ENCODE assay signal across 25 cellular contexts in the genomic region with DNA sequence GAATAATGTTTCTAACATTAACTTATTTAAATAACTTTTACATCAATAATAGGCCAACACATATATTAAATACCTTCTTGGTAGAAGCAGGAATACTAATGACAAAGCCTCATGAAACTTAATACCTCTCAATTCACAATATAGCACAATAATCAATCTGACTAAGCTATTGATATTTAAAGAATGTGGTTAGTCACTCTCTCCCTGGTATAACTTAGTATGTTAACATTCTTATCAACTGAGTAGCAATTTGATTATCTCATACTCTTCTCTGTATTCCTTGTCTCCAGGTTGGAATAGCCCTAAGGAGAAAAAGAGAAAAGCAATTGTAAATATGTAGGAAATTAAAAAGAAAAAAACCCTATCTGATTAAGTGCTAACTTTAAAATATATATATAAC. TPM values are rescaled to one million over a fixed set of nuclear protein-coding genes. Genes with fewer than 3 reads are reported as not detected.
A peak's percentile ranks its signal among the peaks of the same experiment; 100 is the strongest.
DNase-seq lines count a peak whose midpoint lies in the region; ATAC-seq, FAIRE-seq and TF ChIP-seq lines count a peak whose summit lies in the region.
"Had no signal": no experiment of that assay in that cellular context is flagged by ENCODE, and none has a peak within 500 bp of the region (broad histone marks: within the 10 kb centered on the region; RNA-seq: fewer than 3 reads in every experiment).

No MANE protein-coding gene starts in this region.

- no peak overlapping the region for H3K14ac ChIP-seq in mesenchymal stem cell (ENCODE audit: low read length in 2 of 2)

- POLR2A ChIA-PET in PC-3 (lab: Charles Lee; ENCODE audit: unreplicated experiment), result no interaction called here

- TF ChIP-seq CTCF in PC-3 (conservative IDR thresholded peaks at IDR 0.05; ENCODE audit: low read depth, low read length), result no peak
- no peak for TF ChIP-seq CTCF in bronchial epithelial cell (IDR thresholded peaks at IDR 0.05; ENCODE audit: insufficient read depth, low read length, severe bottlenecking)
- TF ChIP-seq CTCF in heart right ventricle (IDR thresholded peaks at IDR 0.05), result no peak

- no peaks in the 10 kb centered on the region for H3K79me2 ChIP-seq in PC-3 (ENCODE audit: low read length)

- peaks cover 1% of the 10 kb centered on the region for H3K79me1 ChIP-seq in mesenchymal stem cell (replicated peaks; ENCODE audit: low read length, poor library complexity, severe bottlenecking)

- H2BK12ac ChIP-seq in mesenchymal stem cell (ENCODE audit: low read length in 2 of 2), result no peak overlapping the region

- H3K4ac ChIP-seq in mesenchymal stem cell (ENCODE audit: low read depth in 1 of 2, low read length in 2 of 2), result no peak overlapping the region

- no peak overlapping the region for H3K23ac ChIP-seq in mesenchymal stem cell (ENCODE audit: low read length in 2 of 2)

- H2AFZ ChIP-seq in PC-3 (ENCODE audit: low read length) (no peak overlapping the region), mesenchymal stem cell (ENCODE audit: low read depth, low read length) (no peak overlapping the region)

- H2BK120ac ChIP-seq in mesenchymal stem cell (ENCODE audit: low read depth, low read length), result no peak overlapping the region

- H2BK5ac ChIP-seq in mesenchymal stem cell (ENCODE audit: low read depth, low read length, poor library complexity, severe bottlenecking), result no peak overlapping the region

- no peak overlapping the region for H2BK15ac ChIP-seq in mesenchymal stem cell (ENCODE audit: low read depth, poor library complexity, severe bottlenecking)

- H3K27me3 ChIP-seq in PC-3 (ENCODE audit: low read length) (no peaks in the 10 kb centered on the region), bronchial epithelial cell (ENCODE audit: control insufficient read depth, insufficient read depth, low read length) (no peaks in the 10 kb centered on the region), mesenchymal stem cell (ENCODE audit: control insufficient read depth in 1 of 2, insufficient read depth in 1 of 2, low read length in 2 of 2) (no peaks in the 10 kb centered on the region), heart right ventricle (no peaks in the 10 kb centered on the region)
- H3K27me3 ChIP-seq: breast epithelium, SJSA1 had no signal

- no peak for FAIRE-seq in bronchial epithelial cell (lab: Jason Lieb, UNC)
- FAIRE-seq: GM12891 had no signal

- intact Hi-C loops in PC-3 (cut with micrococcal nuclease) (no loop called here), heart right ventricle (cut with DNase I) (no loop called here)

- no peak overlapping the region for H3K9ac ChIP-seq in PC-3 (ENCODE audit: low read length)
- peak overlapping the region; percentile 45 for H3K9ac ChIP-seq in mesenchymal stem cell (ENCODE audit: low read length)

- H2AK5ac ChIP-seq in mesenchymal stem cell (ENCODE audit: low read length, severe bottlenecking), result no peak overlapping the region

- no peak overlapping the region for H3K4me3 ChIP-seq in PC-3 (ENCODE audit: low read length)
- no peak overlapping the region for H3K4me3 ChIP-seq in bronchial epithelial cell (ENCODE audit: low read depth, low read length)
- no peak overlapping the region for H3K4me3 ChIP-seq in mesenchymal stem cell (ENCODE audit: insufficient read depth in 1 of 2, low read depth in 1 of 2, low read length in 2 of 2)
- no peak overlapping the region for H3K4me3 ChIP-seq in heart right ventricle
- H3K4me3 ChIP-seq: breast epithelium, prostate gland, SJSA1, smooth muscle cell had no signal

- H3K27ac ChIP-seq in PC-3 (ENCODE audit: low read length) (no peak overlapping the region), mesenchymal stem cell (ENCODE audit: low read length, poor library complexity, severe bottlenecking) (no peak overlapping the region), heart right ventricle (no peak overlapping the region)
- H3K27ac ChIP-seq: breast epithelium, prostate gland, SJSA1, VCaP had no signal

- no peaks in the 10 kb centered on the region for H3K9me2 ChIP-seq in PC-3 (replicated peaks; ENCODE audit: low read length)

- H3K9me3 ChIP-seq in PC-3 (ENCODE audit: low read length) (no peaks in the 10 kb centered on the region), mesenchymal stem cell (ENCODE audit: control insufficient read depth, low read length) (no peaks in the 10 kb centered on the region), heart right ventricle (no peaks in the 10 kb centered on the region)
- H3K9me3 ChIP-seq: breast epithelium, prostate gland, SJSA1 had no signal

- no peak overlapping the region for H4K91ac ChIP-seq in mesenchymal stem cell (ENCODE audit: low read length)

- no peak for ATAC-seq in PC-3
- no peak for ATAC-seq in heart right ventricle
- ATAC-seq: CD8-positive, alpha-beta T cell; stimulated activated memory B cell treated with anti-CD40 and anti-IgM and Interleukin-4, amounts not matched to agents 10 μg/mL and 1 μg/mL and 100 μg/mL, for 72 hours had no signal

- no peak overlapping the region for H3K18ac ChIP-seq in mesenchymal stem cell (ENCODE audit: low read depth in 1 of 2, low read length in 2 of 2)

- no peak overlapping the region for H4K8ac ChIP-seq in mesenchymal stem cell (ENCODE audit: low read length)

- H3F3A ChIP-seq in PC-3 (ENCODE audit: low read length, unreplicated experiment), result no peaks in the 10 kb centered on the region

- no peaks in the 10 kb centered on the region for H4K20me1 ChIP-seq in PC-3 (ENCODE audit: low read length)

- H3K4me2 ChIP-seq in PC-3 (ENCODE audit: low read length) (no peak overlapping the region), mesenchymal stem cell (ENCODE audit: low read length, poor library complexity, severe bottlenecking) (no peak overlapping the region)
- H3K4me2 ChIP-seq: smooth muscle cell had no signal

- CTCF ChIA-PET in PC-3 (lab: Charles Lee), result no interaction called here

- DNase-seq in ELR (ENCODE audit: low read depth) (peak; percentile 93), PC-3 (peak; percentile 61), bronchial epithelial cell (ENCODE audit: low read depth) (peak; percentile 85), mesenchymal stem cell (peak; percentile 14), heart right ventricle (no peak), NCI-H446 treated with DMSO at 0.1 percent for 48 hours (lab: John Stamatoyannopoulos, UW) (no peak), NCI-H128 (lab: John Stamatoyannopoulos, UW; ENCODE audit: unreplicated experiment) (no peak), NCI-H187 (lab: John Stamatoyannopoulos, UW) (no peak)
- DNase-seq: activated CD4-positive, alpha-beta T cell treated with anti-CD3 and anti-CD28 coated beads, Interleukin-2, amount 10 ng/mL, durations not matched to agents 7 days and 5 days; activated naive CD8-positive, alpha-beta T cell treated with anti-CD3 and anti-CD28 coated beads, Interleukin-2, amount 10 ng/mL, durations not matched to agents 7 days and 5 days; CD8-positive, alpha-beta T cell; cortex of kidney; DMS53; Kasumi-1; kidney; NCI-H1092; NCI-H2029 treated with DMSO at 0.1 percent for 48 hours; NCI-H446 had no signal

- H3K4me1 ChIP-seq in PC-3 (ENCODE audit: insufficient read depth, low read length) (peaks cover 8% of the 10 kb centered on the region), mesenchymal stem cell (ENCODE audit: control insufficient read depth, insufficient read depth, low read depth, low read length) (no peaks in the 10 kb centered on the region), heart right ventricle (peaks cover 0 to 8% (median 0%) of the 10 kb centered on the region in 9 donors)
- H3K4me1 ChIP-seq: breast epithelium, prostate gland had no signal

- no TSS peak for BruUV-seq in PC-3 (replicated peaks; lab: Mats Ljungman, UMichigan)

- H3K36me3 ChIP-seq in PC-3 (ENCODE audit: low read depth, low read length) (no peaks in the 10 kb centered on the region), bronchial epithelial cell (ENCODE audit: control insufficient read depth, insufficient read depth, low read length) (no peaks in the 10 kb centered on the region), mesenchymal stem cell (ENCODE audit: control insufficient read depth in 1 of 2, insufficient read depth in 2 of 2, low read depth in 1 of 2, low read length in 2 of 2) (peaks cover 9 to 19% of the 10 kb centered on the region in 2 experiments), heart right ventricle (peaks cover 0 to 50% (median 3%) of the 10 kb centered on the region in 9 donors)
- H3K36me3 ChIP-seq: breast epithelium, prostate gland had no signal

RNA-seq across cellular contexts. Expression of gene PGGT1B, which starts 4.9 kb away (rescaled TPM):
- 6.6 and 14.4 TPM in 2 replicates for total RNA-seq in PC-3 (2014; rRNA removed)
- 18.4 and 28.9 TPM in 2 replicates for total RNA-seq in bronchial epithelial cell
- polyA plus RNA-seq in mesenchymal stem cell (2013, experiment 1 of 2), result 6.8 TPM
- polyA plus RNA-seq in mesenchymal stem cell (2013, experiment 2 of 2), result 6.3 TPM
- 10 to 100 TPM; 21.1 to 31.7 (median 28.7) TPM for total RNA-seq in heart right ventricle
- polyA plus RNA-seq in heart right ventricle, result 1 to 10 TPM; 2.0 to 2.8 TPM

RNA-seq across cellular contexts. Expression of gene CCDC112, which starts 28.8 kb away (rescaled TPM):
- 6.9 and 7.2 TPM in 2 replicates for total RNA-seq in PC-3 (2014; rRNA removed)
- total RNA-seq in bronchial epithelial cell, result 4.5 and 4.9 TPM in 2 replicates
- polyA plus RNA-seq in mesenchymal stem cell (2013, experiment 1 of 2), result 20.1 TPM
- polyA plus RNA-seq in mesenchymal stem cell (2013, experiment 2 of 2), result 19.8 TPM
- total RNA-seq in heart right ventricle, result 1 to 10 TPM; 3.3 to 7.5 (median 4.8) TPM
- 10 to 100 TPM in 1 of 2 donors, 1 to 10 TPM in 1; 3.0 to 10.8 TPM for polyA plus RNA-seq in heart right ventricle

Comparison
In these comparisons a context has a peak if more than half of its experiments do, and no peak if none do; other contexts are left out.
1. DNase-seq: peak in ELR (single experiment), PC-3 (single experiment), bronchial epithelial cell (single experiment) and mesenchymal stem cell (single experiment); none in heart right ventricle (0 of 2), NCI-H446 treated with DMSO at 0.1 percent for 48 hours (single experiment), NCI-H128 (single experiment) and NCI-H187 (0 of 2).